8 cellular contexts compared by ENCODE assay signal in the genomic region with DNA sequence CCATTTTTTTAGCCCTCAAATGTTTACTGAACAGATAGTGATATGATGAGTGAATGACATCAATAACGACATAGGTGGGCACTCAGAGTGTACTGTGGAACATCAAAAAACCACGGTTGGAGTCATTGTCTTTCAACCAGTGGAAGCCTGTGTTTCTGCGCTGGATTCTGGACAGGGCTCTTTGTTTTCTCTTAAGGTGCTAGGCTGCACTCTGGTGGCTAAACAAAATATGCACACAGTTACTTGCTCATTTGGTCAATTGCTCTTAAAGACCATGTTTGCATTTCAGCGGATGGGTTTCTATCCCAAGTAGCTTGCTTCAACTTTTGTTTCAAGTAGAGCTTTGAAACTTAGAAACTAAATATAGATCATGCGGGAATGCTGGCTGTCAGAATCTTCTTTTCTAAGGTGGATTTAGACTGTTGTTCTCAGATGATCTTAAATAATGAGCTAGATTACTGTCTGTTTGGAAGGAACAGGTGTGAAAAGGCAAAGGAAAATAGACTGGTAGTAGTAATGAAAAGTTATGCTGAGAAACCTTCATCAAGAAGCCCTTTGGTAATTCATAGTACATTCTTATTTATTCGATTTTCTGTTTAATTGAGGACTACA. TPM values are rescaled to one million over a fixed set of nuclear protein-coding genes. Genes with fewer than 3 reads are reported as not detected.
DNase-seq lines count a peak whose midpoint lies in the region; ATAC-seq and TF ChIP-seq lines count a peak whose summit lies in the region.

No MANE protein-coding gene starts in this region.

- no peaks in the 10 kb centered on the region for H3F3A ChIP-seq in OCI-LY1 (ENCODE audit: insufficient read depth, low read length)

- H3K4me3 ChIP-seq in OCI-LY1 (ENCODE audit: low read depth, low read length, poor library complexity, severe bottlenecking) = no peak overlapping the region
- H3K4me3 ChIP-seq in trophoblast cell (ENCODE audit: low read depth, low read length) = no peak overlapping the region

- no peak overlapping the region for H2AFZ ChIP-seq in OCI-LY1 (ENCODE audit: low read length)
- H2AFZ ChIP-seq in trophoblast cell (ENCODE audit: insufficient read depth, low read length, poor library complexity) = no peak overlapping the region

- H2BK12ac ChIP-seq in trophoblast cell (ENCODE audit: low read length) = no peak overlapping the region

- no peak overlapping the region for H4K8ac ChIP-seq in trophoblast cell (ENCODE audit: low read depth, low read length)

- no peaks in the 10 kb centered on the region for H3K4me1 ChIP-seq in OCI-LY1 (ENCODE audit: insufficient read depth, low read length, severe bottlenecking)
- H3K4me1 ChIP-seq in trophoblast cell (ENCODE audit: control insufficient read depth in 1 of 2, insufficient read depth in 2 of 2, low read length in 2 of 2) = no peaks in the 10 kb centered on the region

- POLR2A ChIA-PET in GM10248 (lab: Yijun Ruan, JAX) = no interaction called here

- H4K20me1 ChIP-seq in OCI-LY1 (ENCODE audit: insufficient read depth, low read length) = no peaks in the 10 kb centered on the region

- no peak for TF ChIP-seq EP300 in Ishikawa (IDR thresholded peaks at IDR 0.05; ENCODE audit: borderline replicate concordance)

- no peak overlapping the region for H3K14ac ChIP-seq in trophoblast cell (ENCODE audit: low read length)

- TF ChIP-seq RAD21 in Ishikawa (IDR thresholded peaks at IDR 0.05; ENCODE audit: low read depth) = peak; percentile 90

- TF ChIP-seq CTCF in GM10248 (IDR thresholded peaks at IDR 0.05; ENCODE audit: control extremely low read depth, extremely low read depth, low read depth, missing control alignments) (peak; percentile 70), OCI-LY1 (IDR thresholded peaks at IDR 0.05; ENCODE audit: low read length) (peak; percentile 80)

- H3K23ac ChIP-seq in trophoblast cell (ENCODE audit: low read length) = no peak overlapping the region

- no peak overlapping the region for H2BK120ac ChIP-seq in trophoblast cell (ENCODE audit: insufficient read depth, low read length, poor library complexity)

- no peaks in the 10 kb centered on the region for H3K79me1 ChIP-seq in trophoblast cell (ENCODE audit: low read length)

- H4K12ac ChIP-seq in trophoblast cell (ENCODE audit: low read depth, low read length) = no peak overlapping the region

- H3K9me3 ChIP-seq in OCI-LY1 (ENCODE audit: low read length) (no peaks in the 10 kb centered on the region), trophoblast cell (ENCODE audit: insufficient read depth, low read depth, low read length) (no peaks in the 10 kb centered on the region)

- H3K4me2 ChIP-seq in OCI-LY1 (ENCODE audit: low read length) = no peak overlapping the region
- H3K4me2 ChIP-seq in trophoblast cell (ENCODE audit: low read length) = no peak overlapping the region

- no peak overlapping the region for H3K18ac ChIP-seq in trophoblast cell (ENCODE audit: low read length)

- H3K27me3 ChIP-seq in OCI-LY1 (ENCODE audit: insufficient read depth, low read length) (no peaks in the 10 kb centered on the region), trophoblast cell (ENCODE audit: insufficient read depth, low read length) (no peaks in the 10 kb centered on the region)

- CTCF ChIA-PET in GM10248 (lab: Yijun Ruan, JAX) = interaction anchor here (0.7 to 3.1 kb wide), 19 partner anchors 9 to 1058 kb away, joined by 3 to 19 read pairs (median 4); no protein-coding TSS in a partner anchor

- H3K27ac ChIP-seq in OCI-LY1 (ENCODE audit: low read depth, low read length, poor library complexity, severe bottlenecking) (no peak overlapping the region), trophoblast cell (ENCODE audit: low read depth, low read length) (no peak overlapping the region)

- H3K4ac ChIP-seq in trophoblast cell (ENCODE audit: low read depth, low read length) = no peak overlapping the region

- H3K9ac ChIP-seq in OCI-LY1 (ENCODE audit: low read length) (no peak overlapping the region), trophoblast cell (ENCODE audit: low read length) (no peak overlapping the region)

- WGBS in trophoblast cell (ENCODE audit: extremely low coverage, insufficient coverage, insufficient read length) = no CpG with 5 or more reads among the region's 6 CpGs

- DNase-seq in GM10248 (ENCODE audit: extremely low spot score) = peak; percentile 62
- peak; percentile 22 for DNase-seq in activated gamma-delta T cell treated with anti-CD3 and anti-CD28 coated beads, Interleukin-2, amount 50 U/mL, for 16 hours (ENCODE audit: low read depth)
- peak; percentile 64 for DNase-seq in germinal center (ENCODE audit: low spot score)
- DNase-seq in trophoblast cell = peak; percentile 33 to 79

- H3K9me2 ChIP-seq in OCI-LY1 (ENCODE audit: low read depth, low read length) = no peaks in the 10 kb centered on the region

- H4K91ac ChIP-seq in trophoblast cell (ENCODE audit: low read depth, low read length) = no peak overlapping the region

- no peaks in the 10 kb centered on the region for H3K79me2 ChIP-seq in OCI-LY1 (ENCODE audit: insufficient read depth, low read length)
- no peaks in the 10 kb centered on the region for H3K79me2 ChIP-seq in trophoblast cell (ENCODE audit: control insufficient read depth, insufficient read depth, low read length, poor library complexity)

- peak; percentile 80 for ATAC-seq in GM21786 (IDR thresholded peaks at IDR 0.05; ENCODE audit: unreplicated experiment)
- ATAC-seq in GM21447 (IDR thresholded peaks at IDR 0.05; ENCODE audit: unreplicated experiment) = no peak

- no peak overlapping the region for H2AK5ac ChIP-seq in trophoblast cell (ENCODE audit: low read length)

- H2BK5ac ChIP-seq in trophoblast cell (ENCODE audit: low read depth, low read length, poor library complexity) = no peak overlapping the region

- H3K36me3 ChIP-seq in OCI-LY1 (ENCODE audit: insufficient read depth, low read length) (no peaks in the 10 kb centered on the region), trophoblast cell (ENCODE audit: control insufficient read depth in 1 of 2, insufficient read depth in 2 of 2, low read length in 2 of 2) (no peaks in the 10 kb centered on the region)

TF ChIP-seq in Ishikawa, 13 proteins besides CTCF, POLR2A, EP300 and RAD21:
- TF ChIP-seq, protein P1, sequence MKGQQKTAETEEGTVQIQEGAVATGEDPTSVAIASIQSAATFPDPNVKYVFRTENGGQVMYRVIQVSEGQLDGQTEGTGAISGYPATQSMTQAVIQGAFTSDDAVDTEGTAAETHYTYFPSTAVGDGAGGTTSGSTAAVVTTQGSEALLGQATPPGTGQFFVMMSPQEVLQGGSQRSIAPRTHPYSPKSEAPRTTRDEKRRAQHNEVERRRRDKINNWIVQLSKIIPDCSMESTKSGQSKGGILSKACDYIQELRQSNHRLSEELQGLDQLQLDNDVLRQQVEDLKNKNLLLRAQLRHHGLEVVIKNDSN (IDR thresholded peaks at IDR 0.05) = no peak
- TF ChIP-seq, protein P2, sequence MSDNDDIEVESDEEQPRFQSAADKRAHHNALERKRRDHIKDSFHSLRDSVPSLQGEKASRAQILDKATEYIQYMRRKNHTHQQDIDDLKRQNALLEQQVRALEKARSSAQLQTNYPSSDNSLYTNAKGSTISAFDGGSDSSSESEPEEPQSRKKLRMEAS (IDR thresholded peaks at IDR 0.05) = no peak
- no peak for TF ChIP-seq ZBTB7A (IDR thresholded peaks at IDR 0.05; ENCODE audit: low read depth)
- no peak for TF ChIP-seq FOXM1 (IDR thresholded peaks at IDR 0.05; ENCODE audit: borderline replicate concordance, low read depth)
- TF ChIP-seq NFIC (IDR thresholded peaks at IDR 0.05) = no peak
TF ChIP-seq in Ishikawa: peak in this region for 0.

RNA-seq across cellular contexts. Expression of a gene that starts 48.5 kb away (rescaled TPM):
- polyA plus RNA-seq in trophoblast cell (2013) = 43.9 and 44.9 TPM in 2 replicates
